20 cellular contexts compared by ENCODE assay signal in the genomic region with DNA sequence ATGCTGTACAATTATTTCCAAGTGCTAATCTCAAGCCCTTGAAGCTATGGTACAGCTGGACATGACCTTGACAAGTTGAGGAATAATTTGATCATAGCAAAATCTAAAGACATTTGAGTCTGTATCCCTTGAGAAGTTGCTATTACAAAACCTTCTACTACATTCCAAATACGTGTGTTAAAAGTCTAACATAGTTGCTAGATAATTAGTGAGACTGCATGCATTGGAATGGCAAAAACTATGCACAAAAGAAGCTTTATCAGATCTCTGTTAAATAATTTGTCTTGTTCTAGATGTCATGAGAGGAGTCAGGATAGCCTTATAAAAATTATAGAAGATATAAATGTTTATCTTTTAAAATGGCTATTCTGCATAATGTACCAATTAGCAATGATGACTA.
"Had no signal": no experiment of that assay in that cellular context is flagged by ENCODE, and none has a peak within 500 bp of the region (broad histone marks: within the 10 kb centered on the region; RNA-seq: fewer than 3 reads in every experiment).

No MANE protein-coding gene starts in this region.

- H3K4me3 Mint-ChIP-seq: dendritic cell treated with granulocyte-macrophage colony-stimulating factor and Interleukin-4, amounts not matched to agents 40 ng/mL and 50 ng/mL, for 4 days; effector memory CD8-positive, alpha-beta T cell; endodermal cell had no signal

- H3K4me1 Mint-ChIP-seq: endodermal cell had no signal

- H3K27me3 Mint-ChIP-seq: dendritic cell treated with granulocyte-macrophage colony-stimulating factor and Interleukin-4, amounts not matched to agents 40 ng/mL and 50 ng/mL, for 4 days; effector memory CD8-positive, alpha-beta T cell had no signal

- DNase-seq: colonic mucosa; cortex of kidney; dermis blood vessel endothelial cell; dorsolateral prefrontal cortex; effector CD4-positive, alpha-beta T cell; effector CD8-positive, alpha-beta T cell; effector memory CD4-positive, alpha-beta T cell; effector memory CD8-positive, alpha-beta T cell; endodermal cell; erythroblast; esophagus squamous epithelium; foreskin fibroblast; foreskin keratinocyte; foreskin melanocyte; gastrocnemius medialis; glutamatergic neuron; head of caudate nucleus; heart left ventricle; heart right ventricle had no signal

- H3K27ac Mint-ChIP-seq: dendritic cell treated with granulocyte-macrophage colony-stimulating factor and Interleukin-4, amounts not matched to agents 40 ng/mL and 50 ng/mL, for 4 days; effector memory CD8-positive, alpha-beta T cell; endodermal cell had no signal
